ENCODE assay signal across 2 cellular contexts in genomic region chr2:24162494-24162893, GRCh38.
TF ChIP-seq lines count a peak whose summit lies in the region.

No MANE protein-coding gene starts in this region.

TF ChIP-seq in HEK293, 187 proteins besides CTCF, POLR2A, EP300 and RAD21:
- TF ChIP-seq ZNF146 (tag by site-specific recombination; IDR thresholded peaks at IDR 0.05) = peak; percentile 48; the same call in 1 of the 2 replicates
- TF ChIP-seq ZNF473 (tag by site-specific recombination; IDR thresholded peaks at IDR 0.05) = no peak
TF ChIP-seq in HEK293: peak in this region for 1.

TF ChIP-seq in K562, 482 proteins besides CTCF, POLR2A, EP300 and RAD21:
- TF ChIP-seq ZNF146 (CRISPR knock-in tag; IDR thresholded peaks at IDR 0.05; ENCODE audit: unreplicated experiment) = peak; percentile 67
- no peak for TF ChIP-seq MAFK (IDR thresholded peaks at IDR 0.05; ENCODE audit: low read length)
